25 cellular contexts compared by ENCODE assay signal in genomic region chr20:16581241-16581640, GRCh38.
"Had no signal": no experiment of that assay in that cellular context is flagged by ENCODE, and none has a peak within 500 bp of the region (broad histone marks: within the 10 kb centered on the region; RNA-seq: fewer than 3 reads in every experiment).

No MANE protein-coding gene starts in this region.

- H3K27ac Mint-ChIP-seq: effector memory CD8-positive, alpha-beta T cell; naive B cell; natural killer cell treated with Interleukin-12 subunit alpha and Interleukin-12 subunit beta and Interleukin-15 and Interleukin-18, amount 100 ng/mL, for 72 hours; stimulated activated memory B cell treated with anti-CD40 and anti-IgM and Interleukin-4, amounts not matched to agents 10 μg/mL and 1 μg/mL and 100 μg/mL, for 72 hours had no signal

- H3K9me3 ChIP-seq: gastrocnemius medialis, heart right ventricle, mucosa of descending colon, prostate gland, right atrium auricular region, thoracic aorta, tibial nerve, upper lobe of right lung, uterus had no signal

- DNase-seq: cortex of kidney; effector memory CD8-positive, alpha-beta T cell; erythroblast; foreskin fibroblast; gastrocnemius medialis; heart right ventricle; hypothalamus; kidney; mesenchymal stem cell; naive B cell; stimulated activated CD4-positive, alpha-beta T cell treated with anti-CD3 and anti-CD28 coated beads, Interleukin-4, amount 100 ng/mL, for 4 hours; stimulated activated naive CD8-positive, alpha-beta T cell treated with anti-CD3 and anti-CD28 coated beads, Interleukin-15, Interleukin-2, amounts not matched to agents 100 U/mL and 50 U/mL, for 24 hours; upper lobe of right lung; uterus had no signal

- H3K36me3 ChIP-seq: gastrocnemius medialis, heart right ventricle, prostate gland, right atrium auricular region, thoracic aorta, tibial nerve, upper lobe of right lung, uterus had no signal

- H3K9me3 Mint-ChIP-seq: effector memory CD8-positive, alpha-beta T cell; mesothelial cell of epicardium; naive B cell; natural killer cell treated with Interleukin-12 subunit alpha and Interleukin-12 subunit beta and Interleukin-15 and Interleukin-18, amount 100 ng/mL, for 72 hours; neural crest cell; stimulated activated memory B cell treated with anti-CD40 and anti-IgM and Interleukin-4, amounts not matched to agents 10 μg/mL and 1 μg/mL and 100 μg/mL, for 72 hours had no signal

- H3K27me3 ChIP-seq: gastrocnemius medialis, heart right ventricle, right atrium auricular region, tibial nerve, upper lobe of right lung, uterus had no signal

- H3K4me3 ChIP-seq: gastrocnemius medialis, heart right ventricle, lung, mucosa of descending colon, prostate gland, right atrium auricular region, thoracic aorta, tibial nerve, upper lobe of right lung, uterus had no signal

- H3K36me3 Mint-ChIP-seq: mesothelial cell of epicardium; naive B cell; natural killer cell treated with Interleukin-12 subunit alpha and Interleukin-12 subunit beta and Interleukin-15 and Interleukin-18, amount 100 ng/mL, for 72 hours; stimulated activated memory B cell treated with anti-CD40 and anti-IgM and Interleukin-4, amounts not matched to agents 10 μg/mL and 1 μg/mL and 100 μg/mL, for 72 hours had no signal

- H3K27ac ChIP-seq: heart right ventricle, prostate gland, right atrium auricular region, thoracic aorta, tibial nerve, upper lobe of right lung, uterus had no signal

- H3K4me3 Mint-ChIP-seq: effector memory CD8-positive, alpha-beta T cell; mesothelial cell of epicardium; naive B cell; natural killer cell treated with Interleukin-12 subunit alpha and Interleukin-12 subunit beta and Interleukin-15 and Interleukin-18, amount 100 ng/mL, for 72 hours; neural crest cell; stimulated activated memory B cell treated with anti-CD40 and anti-IgM and Interleukin-4, amounts not matched to agents 10 μg/mL and 1 μg/mL and 100 μg/mL, for 72 hours had no signal

- H3K4me1 ChIP-seq: prostate gland, upper lobe of right lung, uterus had no signal

- H3K4me1 Mint-ChIP-seq: naive B cell; stimulated activated memory B cell treated with anti-CD40 and anti-IgM and Interleukin-4, amounts not matched to agents 10 μg/mL and 1 μg/mL and 100 μg/mL, for 72 hours had no signal

- ATAC-seq: effector memory CD8-positive, alpha-beta T cell; gastrocnemius medialis; natural killer cell treated with Interleukin-12 subunit alpha and Interleukin-12 subunit beta and Interleukin-15 and Interleukin-18, amount 100 ng/mL, for 72 hours; sciatic nerve; stimulated activated memory B cell treated with anti-CD40 and anti-IgM and Interleukin-4, amounts not matched to agents 10 μg/mL and 1 μg/mL and 100 μg/mL, for 72 hours; stimulated activated naive CD8-positive, alpha-beta T cell treated with anti-CD3 and anti-CD28 coated beads, Interleukin-15, Interleukin-2, amounts not matched to agents 100 U/mL and 50 U/mL, for 24 hours; upper lobe of right lung had no signal
